In the genomic region with DNA sequence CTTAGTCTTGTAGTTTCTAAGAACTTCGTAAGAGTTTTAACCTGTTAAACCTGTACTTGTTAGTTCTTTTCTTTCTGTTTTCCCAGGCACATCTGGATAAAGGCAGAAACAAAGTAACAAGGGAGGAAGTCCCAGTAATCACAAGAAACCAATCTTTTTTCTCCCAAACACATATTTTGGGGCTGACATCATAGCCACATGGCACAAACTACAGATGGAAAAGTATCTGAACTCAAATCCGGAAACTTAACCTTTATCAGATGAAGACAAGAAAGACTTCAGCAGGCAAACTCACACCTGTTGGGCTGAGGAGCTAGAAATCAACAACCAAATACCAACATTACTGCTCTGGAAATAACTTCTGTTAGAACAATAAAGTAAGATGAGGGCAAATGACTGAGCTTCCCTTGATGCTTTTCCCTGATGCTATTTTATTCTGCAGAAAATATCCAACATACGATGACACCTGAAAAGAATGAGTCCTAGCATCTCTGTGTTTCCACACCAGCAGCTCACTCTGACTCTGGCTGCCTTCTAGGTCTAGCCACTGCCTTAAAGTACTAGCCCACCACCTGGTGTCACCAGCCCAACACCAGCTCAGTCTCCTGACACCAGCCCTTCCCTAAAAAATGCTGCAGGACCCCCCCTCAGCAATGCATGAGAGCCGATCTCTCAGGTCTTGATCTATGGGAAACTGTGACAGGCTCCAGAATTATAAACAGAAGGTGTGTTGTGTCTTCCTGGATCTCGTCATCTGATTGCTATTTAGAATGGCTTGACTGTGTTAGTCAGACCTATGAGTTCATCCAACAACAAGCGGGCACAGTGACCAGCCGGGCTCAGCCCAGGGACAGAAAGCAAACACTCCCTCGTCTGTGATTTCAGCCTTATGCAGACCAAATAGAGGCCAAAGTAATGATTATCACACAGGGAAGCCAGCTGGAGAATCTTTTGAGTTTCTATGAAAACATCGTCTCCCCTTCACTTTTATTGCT, we compare ENCODE assay signal across 8 cellular contexts.
DNase-seq lines count a peak whose midpoint lies in the region; ATAC-seq lines count a peak whose summit lies in the region.

No MANE protein-coding gene starts in this region.

- H3K4me1 Mint-ChIP-seq in stimulated activated effector memory CD8-positive, alpha-beta T cell treated with anti-CD3 and anti-CD28 coated beads, Interleukin-12 subunit alpha, Interleukin-12 subunit beta, amount 100 ng/mL, for 72 hours = peaks cover 34% of the 10 kb centered on the region

- H3K36me3 Mint-ChIP-seq in stimulated activated effector memory CD8-positive, alpha-beta T cell treated with anti-CD3 and anti-CD28 coated beads, Interleukin-12 subunit alpha, Interleukin-12 subunit beta, amount 100 ng/mL, for 72 hours = no peaks in the 10 kb centered on the region

- ATAC-seq in HG02840 (IDR thresholded peaks at IDR 0.05; ENCODE audit: low FRiP score, unreplicated experiment) = no peak
- ATAC-seq in stimulated activated effector memory CD8-positive, alpha-beta T cell treated with anti-CD3 and anti-CD28 coated beads, Interleukin-12 subunit alpha, Interleukin-12 subunit beta, amount 100 ng/mL, for 72 hours = no peak

- DNase-seq in GOT3 (lab: John Stamatoyannopoulos, UW) (peak; percentile 35), amniotic stem cell (lab: John Stamatoyannopoulos, UW) (peak; percentile 74), hepatic stellate cell (ENCODE audit: low spot score) (peak; percentile 34)
- no peak for DNase-seq in stimulated activated CD4-positive, alpha-beta T cell treated with anti-CD3 and anti-CD28 coated beads, Interleukin-4, amount 100 ng/mL, for 4 hours
- no peak for DNase-seq in activated CD4-positive, CD25-positive, alpha-beta regulatory T cell treated with anti-CD3 and anti-CD28 coated beads, Interleukin-2, amount 50 U/mL, for 72 hours
- DNase-seq in stimulated activated effector memory CD8-positive, alpha-beta T cell treated with anti-CD3 and anti-CD28 coated beads, Interleukin-12 subunit alpha, Interleukin-12 subunit beta, amount 100 ng/mL, for 72 hours (ENCODE audit: low spot score in 2 of 2) = no peak

- peak overlapping the region in 19 of 21 experiments; percentile 9 to 85 (median 57) for H3K27ac ChIP-seq in skin epidermis

- H3K4me3 Mint-ChIP-seq in stimulated activated effector memory CD8-positive, alpha-beta T cell treated with anti-CD3 and anti-CD28 coated beads, Interleukin-12 subunit alpha, Interleukin-12 subunit beta, amount 100 ng/mL, for 72 hours = no peak overlapping the region

- no peak overlapping the region for H3K4me3 ChIP-seq in skin epidermis

- no peak overlapping the region for H3K27ac Mint-ChIP-seq in stimulated activated effector memory CD8-positive, alpha-beta T cell treated with anti-CD3 and anti-CD28 coated beads, Interleukin-12 subunit alpha, Interleukin-12 subunit beta, amount 100 ng/mL, for 72 hours

- H3K9me3 Mint-ChIP-seq in stimulated activated effector memory CD8-positive, alpha-beta T cell treated with anti-CD3 and anti-CD28 coated beads, Interleukin-12 subunit alpha, Interleukin-12 subunit beta, amount 100 ng/mL, for 72 hours = no peaks in the 10 kb centered on the region

Comparison
In these comparisons a context has a peak if more than half of its experiments do, and no peak if none do; other contexts are left out.
1. DNase-seq: peak in GOT3 (single experiment), amniotic stem cell (single experiment) and hepatic stellate cell (single experiment); none in stimulated activated CD4-positive, alpha-beta T cell treated with anti-CD3 and anti-CD28 coated beads, Interleukin-4, amount 100 ng/mL, for 4 hours (0 of 2), activated CD4-positive, CD25-positive, alpha-beta regulatory T cell treated with anti-CD3 and anti-CD28 coated beads, Interleukin-2, amount 50 U/mL, for 72 hours (single experiment) and stimulated activated effector memory CD8-positive, alpha-beta T cell treated with anti-CD3 and anti-CD28 coated beads, Interleukin-12 subunit alpha, Interleukin-12 subunit beta, amount 100 ng/mL, for 72 hours (0 of 2).